In the genomic region with DNA sequence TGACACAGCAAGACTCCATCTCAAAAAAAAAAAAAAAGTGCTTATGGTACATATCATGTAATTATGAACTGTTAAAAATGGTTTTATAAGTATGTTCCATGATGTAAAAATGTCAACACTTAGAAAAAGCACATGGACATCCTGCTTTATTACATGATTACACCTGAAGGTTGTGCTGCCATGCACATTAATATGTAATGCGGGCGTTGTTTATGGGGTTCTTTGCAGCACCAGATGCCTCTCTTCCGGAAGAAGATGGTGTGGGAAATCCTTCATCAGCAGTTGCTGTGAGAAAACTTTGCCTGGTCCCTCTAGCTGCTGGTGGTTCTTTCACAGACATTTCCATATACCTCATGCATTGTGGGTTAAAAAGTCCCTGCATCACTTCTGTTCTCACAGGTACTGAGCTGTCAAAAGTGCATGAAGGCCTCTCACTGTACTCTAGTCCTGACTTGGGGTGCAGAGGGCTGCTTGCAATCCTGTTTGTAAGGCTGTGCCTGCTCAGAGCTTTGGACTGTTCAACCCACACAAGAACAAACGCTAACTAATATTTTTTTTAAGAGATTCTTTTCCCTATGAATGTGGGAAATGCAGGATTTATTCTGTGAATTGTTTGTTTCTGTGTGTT, we compare ENCODE assay signal across 14 cellular contexts. TPM values are rescaled to one million over a fixed set of nuclear protein-coding genes. Genes with fewer than 3 reads are reported as not detected.
DNase-seq lines count a peak whose midpoint lies in the region; ATAC-seq and TF ChIP-seq lines count a peak whose summit lies in the region.
"Had no signal": no experiment of that assay in that cellular context is flagged by ENCODE, and none has a peak within 500 bp of the region (broad histone marks: within the 10 kb centered on the region; RNA-seq: fewer than 3 reads in every experiment).

No MANE protein-coding gene starts in this region.

- H3K27me3 Mint-ChIP-seq in MCF 10A (ENCODE audit: insufficient read depth, unreplicated experiment) (no peaks in the 10 kb centered on the region), WTC11 (ENCODE audit: low read depth) (no peaks in the 10 kb centered on the region)
- H3K27me3 Mint-ChIP-seq in activated T-helper 2 cell treated with anti-CD3 and anti-CD28 coated beads, Interferon-gamma antibody, Interleukin-2, Interleukin-4, amounts not matched to agents 10 μg/mL and 5 μg/mL and 100 μg/mL, durations not matched to agents 14 hours and 24 hours and 36 hours (ENCODE audit: low read depth) = no peaks in the 10 kb centered on the region

- DNase-seq in MCF 10A (ENCODE audit: unreplicated experiment) (no peak), breast epithelium (ENCODE audit: low spot score in 2 of 2) (no peak), WTC11 (ENCODE audit: low spot score) (no peak), lower lobe of right lung (no peak), thyroid gland (no peak)
- no peak for DNase-seq in activated T-helper 2 cell treated with anti-CD3 and anti-CD28 coated beads, Interferon-gamma antibody, Interleukin-2, Interleukin-4, amounts not matched to agents 10 μg/mL and 5 μg/mL and 100 μg/mL, durations not matched to agents 14 hours and 24 hours and 36 hours (ENCODE audit: low spot score)
- DNase-seq in stimulated activated CD4-positive, alpha-beta T cell treated with anti-CD3 and anti-CD28 coated beads, Interleukin-4, amount 100 ng/mL, for 4 hours = no peak
- DNase-seq: activated T-cell treated with anti-CD3 and anti-CD28 coated beads, Interleukin-2, amount 50 U/mL, for 72 hours; NCI-H446 treated with DMSO at 0.1 percent for 48 hours; occipital lobe; SIG-M5; stimulated activated CD4-positive, alpha-beta T cell treated with anti-CD3 and anti-CD28 coated beads, Interleukin-4, amount 100 ng/mL, for 24 hours had no signal

- no TSS peak for BruUV-seq in MCF 10A (replicated peaks; lab: Mats Ljungman, UMichigan)

- H3K4me3 ChIP-seq in breast epithelium (no peak overlapping the region), lower lobe of right lung (no peak overlapping the region), thyroid gland (replicated peaks in 1 of 3) (no peak overlapping the region)
- H3K4me3 ChIP-seq: thoracic aorta had no signal

- WGBS in thyroid gland, 2 donors = 73 to 76% methylated on average over 4 of the region's 4 CpGs

- H3K4me3 Mint-ChIP-seq in MCF 10A (ENCODE audit: unreplicated experiment) = peak overlapping the region; percentile 57
- no peak overlapping the region for H3K4me3 Mint-ChIP-seq in WTC11
- no peak overlapping the region for H3K4me3 Mint-ChIP-seq in activated T-helper 2 cell treated with anti-CD3 and anti-CD28 coated beads, Interferon-gamma antibody, Interleukin-2, Interleukin-4, amounts not matched to agents 10 μg/mL and 5 μg/mL and 100 μg/mL, durations not matched to agents 14 hours and 24 hours and 36 hours (ENCODE audit: low read depth)
- H3K4me3 Mint-ChIP-seq: activated T-cell treated with anti-CD3 and anti-CD28 coated beads, Interleukin-2, amount 50 U/mL, for 72 hours had no signal

- intact Hi-C loops in MCF 10A (cut with micrococcal nuclease) = no loop called here
- intact Hi-C loops in breast epithelium (cut with DNase I; ENCODE audit: low total_unique reads) = no loop called here
- intact Hi-C loops in lower lobe of right lung (cut with DNase I) = no loop called here
- intact Hi-C loops in thyroid gland (cut with DNase I) = no loop called here
- intact Hi-C loops in activated T-helper 2 cell treated with anti-CD3 and anti-CD28 coated beads, Interferon-gamma antibody, Interleukin-2, Interleukin-4, amounts not matched to agents 10 μg/mL and 5 μg/mL and 100 μg/mL, durations not matched to agents 14 hours and 24 hours and 36 hours (cut with micrococcal nuclease) = no loop called here

- CTCF ChIA-PET in MCF 10A (lab: Yijun Ruan, JAX) (interaction anchor here (1.0 to 1.2 kb wide), 2 partner anchors 28 to 30 kb away, joined by 3 to 6 read pairs; no protein-coding TSS in a partner anchor), WTC11 (lab: Charles Lee) (no interaction called here)

- no peak for TF ChIP-seq CTCF in MCF 10A (IDR thresholded peaks at IDR 0.05; ENCODE audit: unreplicated experiment)
- no peak for TF ChIP-seq CTCF in breast epithelium (IDR thresholded peaks at IDR 0.05)
- TF ChIP-seq CTCF in WTC11 (IDR thresholded peaks at IDR 0.05) = no peak
- no peak for TF ChIP-seq CTCF in lower lobe of right lung (IDR thresholded peaks at IDR 0.05)
- TF ChIP-seq CTCF in thyroid gland (IDR thresholded peaks at IDR 0.05) = no peak

- no peak for ATAC-seq in WTC11
- peak; percentile 50 to 54 for ATAC-seq in lower lobe of right lung
- no peak for ATAC-seq in GM18505 (IDR thresholded peaks at IDR 0.05; ENCODE audit: unreplicated experiment)
- ATAC-seq: activated T-cell treated with anti-CD3 and anti-CD28 coated beads, Interleukin-2, amount 50 U/mL, for 72 hours had no signal

- H3K27ac Mint-ChIP-seq in MCF 10A (ENCODE audit: low read depth, unreplicated experiment) (peak overlapping the region; percentile 95), WTC11 (peak overlapping the region; percentile 80)
- H3K27ac Mint-ChIP-seq in activated T-helper 2 cell treated with anti-CD3 and anti-CD28 coated beads, Interferon-gamma antibody, Interleukin-2, Interleukin-4, amounts not matched to agents 10 μg/mL and 5 μg/mL and 100 μg/mL, durations not matched to agents 14 hours and 24 hours and 36 hours = no peak overlapping the region
- H3K27ac Mint-ChIP-seq: activated T-cell treated with anti-CD3 and anti-CD28 coated beads, Interleukin-2, amount 50 U/mL, for 72 hours had no signal

- peaks cover 0 to 5% of the 10 kb centered on the region in 2 donors for H3K4me1 ChIP-seq in breast epithelium
- H3K4me1 ChIP-seq in lower lobe of right lung = peaks cover 24% of the 10 kb centered on the region
- H3K4me1 ChIP-seq in thyroid gland = peaks cover 17 to 21% of the 10 kb centered on the region in 2 donors

- H3K4me1 Mint-ChIP-seq in MCF 10A (ENCODE audit: insufficient read depth, unreplicated experiment) = peaks cover 8% of the 10 kb centered on the region
- H3K4me1 Mint-ChIP-seq in WTC11 = no peaks in the 10 kb centered on the region
- H3K4me1 Mint-ChIP-seq in activated T-helper 2 cell treated with anti-CD3 and anti-CD28 coated beads, Interferon-gamma antibody, Interleukin-2, Interleukin-4, amounts not matched to agents 10 μg/mL and 5 μg/mL and 100 μg/mL, durations not matched to agents 14 hours and 24 hours and 36 hours (ENCODE audit: low read depth) = peaks cover 11% of the 10 kb centered on the region

- no peaks in the 10 kb centered on the region for H3K9me3 Mint-ChIP-seq in MCF 10A (ENCODE audit: unreplicated experiment)
- H3K9me3 Mint-ChIP-seq in WTC11 = no peaks in the 10 kb centered on the region
- H3K9me3 Mint-ChIP-seq in activated T-helper 2 cell treated with anti-CD3 and anti-CD28 coated beads, Interferon-gamma antibody, Interleukin-2, Interleukin-4, amounts not matched to agents 10 μg/mL and 5 μg/mL and 100 μg/mL, durations not matched to agents 14 hours and 24 hours and 36 hours = no peaks in the 10 kb centered on the region
- H3K9me3 Mint-ChIP-seq: activated T-cell treated with anti-CD3 and anti-CD28 coated beads, Interleukin-2, amount 50 U/mL, for 72 hours had no signal

- H3K36me3 Mint-ChIP-seq in MCF 10A (ENCODE audit: insufficient read depth, unreplicated experiment) (peaks cover 53% of the 10 kb centered on the region), WTC11 (peaks cover 56% of the 10 kb centered on the region)
- H3K36me3 Mint-ChIP-seq in activated T-helper 2 cell treated with anti-CD3 and anti-CD28 coated beads, Interferon-gamma antibody, Interleukin-2, Interleukin-4, amounts not matched to agents 10 μg/mL and 5 μg/mL and 100 μg/mL, durations not matched to agents 14 hours and 24 hours and 36 hours (ENCODE audit: low read depth) = peaks cover 39% of the 10 kb centered on the region

- POLR2A ChIA-PET in MCF 10A (lab: Yijun Ruan, JAX) = interaction anchor here (0.6 to 1.9 kb wide), 13 partner anchors 9 to 303 kb away, joined by 3 to 10 read pairs (median 4); partner anchors contain the start of gene SENP2
- POLR2A ChIA-PET in WTC11 (lab: Charles Lee) = no interaction called here

- peaks cover 6% of the 10 kb centered on the region for H3K36me3 ChIP-seq in breast epithelium
- H3K36me3 ChIP-seq in lower lobe of right lung = peaks cover 45% of the 10 kb centered on the region
- H3K36me3 ChIP-seq in thyroid gland = peaks cover 27 to 29% of the 10 kb centered on the region in 2 donors

- TF ChIP-seq POLR2A in breast epithelium (IDR thresholded peaks at IDR 0.05) (no peak), thyroid gland (IDR thresholded peaks at IDR 0.05) (no peak), GM18505 (IDR thresholded peaks at IDR 0.05; ENCODE audit: borderline replicate concordance, extremely low read depth, insufficient read depth, insufficient read length) (no peak)

- peak overlapping the region in 1 of 2 donors; percentile 33 for H3K27ac ChIP-seq in breast epithelium
- peak overlapping the region; percentile 74 for H3K27ac ChIP-seq in lower lobe of right lung
- peak overlapping the region in 2 of 3 donors; percentile 64 to 76 for H3K27ac ChIP-seq in thyroid gland
- H3K27ac ChIP-seq: thoracic aorta had no signal

- no peaks in the 10 kb centered on the region for H3K27me3 ChIP-seq in breast epithelium
- no peaks in the 10 kb centered on the region for H3K27me3 ChIP-seq in lower lobe of right lung (ENCODE audit: low read depth)
- no peaks in the 10 kb centered on the region for H3K27me3 ChIP-seq in thyroid gland

- no peaks in the 10 kb centered on the region for H3K9me3 ChIP-seq in breast epithelium
- no peaks in the 10 kb centered on the region for H3K9me3 ChIP-seq in lower lobe of right lung
- H3K9me3 ChIP-seq in thyroid gland = no peaks in the 10 kb centered on the region
- H3K9me3 ChIP-seq: thoracic aorta had no signal

TF ChIP-seq in WTC11, 78 proteins besides CTCF, POLR2A, EP300 and RAD21 (continues in another document):
- TF ChIP-seq ZNF423 (CRISPR knock-in tag; IDR thresholded peaks at IDR 0.05) = no peak
- TF ChIP-seq, protein P1, sequence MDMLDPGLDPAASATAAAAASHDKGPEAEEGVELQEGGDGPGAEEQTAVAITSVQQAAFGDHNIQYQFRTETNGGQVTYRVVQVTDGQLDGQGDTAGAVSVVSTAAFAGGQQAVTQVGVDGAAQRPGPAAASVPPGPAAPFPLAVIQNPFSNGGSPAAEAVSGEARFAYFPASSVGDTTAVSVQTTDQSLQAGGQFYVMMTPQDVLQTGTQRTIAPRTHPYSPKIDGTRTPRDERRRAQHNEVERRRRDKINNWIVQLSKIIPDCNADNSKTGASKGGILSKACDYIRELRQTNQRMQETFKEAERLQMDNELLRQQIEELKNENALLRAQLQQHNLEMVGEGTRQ (CRISPR knock-in tag; IDR thresholded peaks at IDR 0.05) = no peak

RNA-seq across cellular contexts. Expression of gene SENP2, which starts 43.6 kb away (rescaled TPM):
- total RNA-seq in MCF 10A (2022) (27.0 and 38.5 TPM in 2 replicates), breast epithelium (10 to 100 TPM; 32.0 to 45.2 (median 34.4) TPM), WTC11 (2021) (55.0 to 57.2 TPM (median 56.9 TPM) in 3 replicates), lower lobe of right lung (36.5 TPM), thyroid gland (10 to 100 TPM; 34.0 to 82.9 (median 39.6) TPM)
- 31.5 and 34.2 TPM in 2 replicates for total RNA-seq in activated T-helper 2 cell treated with anti-CD3 and anti-CD28 coated beads, Interferon-gamma antibody, Interleukin-2, Interleukin-4, amounts not matched to agents 10 μg/mL and 5 μg/mL and 100 μg/mL, durations not matched to agents 14 hours and 24 hours and 36 hours

Comparison
In these comparisons a context has a peak if more than half of its experiments do, and no peak if none do; other contexts are left out.
1. ATAC-seq: peak in lower lobe of right lung (2 of 2); none in WTC11 (single experiment) and GM18505 (single experiment).